In genomic region chr11:124801014-124801413, GRCh38 we compare ENCODE assay signal across 2 cellular contexts.
TF ChIP-seq lines count a peak whose summit lies in the region.

No MANE protein-coding gene starts in this region.

TF ChIP-seq in IMR-90, 13 proteins besides CTCF, POLR2A, EP300 and RAD21:
- TF ChIP-seq MAZ (IDR thresholded peaks at IDR 0.05; ENCODE audit: borderline replicate concordance, low read depth, low read length) (no peak), RCOR1 (IDR thresholded peaks at IDR 0.05; ENCODE audit: insufficient replicate concordance, low read length) (no peak), SMC3 (IDR thresholded peaks at IDR 0.05; ENCODE audit: low read depth, low read length) (no peak), CEBPB (IDR thresholded peaks at IDR 0.05; ENCODE audit: low read depth, low read length) (no peak), FOS (IDR thresholded peaks at IDR 0.05; ENCODE audit: low read depth, low read length) (no peak), RFX5 (IDR thresholded peaks at IDR 0.05; ENCODE audit: low read depth, low read length) (no peak), MAFK (IDR thresholded peaks at IDR 0.05; ENCODE audit: low read depth, low read length) (no peak), USF2 (IDR thresholded peaks at IDR 0.05; ENCODE audit: low read depth, low read length) (no peak), BHLHE40 (IDR thresholded peaks at IDR 0.05; ENCODE audit: low read depth, low read length) (no peak), CHD1 (IDR thresholded peaks at IDR 0.05; ENCODE audit: low read depth, low read length) (no peak), ELK1 (IDR thresholded peaks at IDR 0.05; ENCODE audit: borderline replicate concordance, low read depth, low read length) (no peak), NFE2L2 (IDR thresholded peaks at IDR 0.05; ENCODE audit: low read depth, low read length) (no peak), MXI1 (IDR thresholded peaks at IDR 0.05; ENCODE audit: borderline replicate concordance, low read depth, low read length) (no peak)

TF ChIP-seq in liver, 16 proteins besides CTCF, POLR2A, EP300 and RAD21:
- no peak for TF ChIP-seq FOXA1 (IDR thresholded peaks at IDR 0.05)
- TF ChIP-seq SP1 (IDR thresholded peaks at IDR 0.05), result no peak
- peak in 1 of 2 donors; percentile 7 for TF ChIP-seq EGR1 (IDR thresholded peaks at IDR 0.05; ENCODE audit: low read depth in 2 of 2)
